20 cellular contexts compared by ENCODE assay signal in the genomic region with DNA sequence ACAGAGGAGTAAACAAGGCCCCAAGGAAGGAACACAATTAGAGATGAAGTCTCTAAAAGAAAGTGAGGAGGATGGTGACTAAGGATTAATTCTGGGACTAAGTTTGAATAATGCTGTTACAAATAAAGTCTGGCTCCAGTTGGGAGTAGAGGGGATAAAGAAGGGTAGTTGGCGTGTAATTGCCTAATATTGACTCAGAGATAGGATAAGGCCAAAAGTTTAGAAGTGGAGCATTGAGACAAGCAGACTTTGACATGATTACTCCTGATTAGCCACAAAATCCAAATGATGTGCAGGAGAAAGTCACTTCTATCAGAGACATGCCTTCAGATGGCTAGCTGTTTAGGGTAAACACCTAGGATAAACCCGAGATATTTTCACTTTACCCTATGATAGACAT.
A peak's percentile ranks its signal among the peaks of the same experiment; 100 is the strongest.
DNase-seq lines count a peak whose midpoint lies in the region; ATAC-seq, FAIRE-seq and TF ChIP-seq lines count a peak whose summit lies in the region.
"Had no signal": no experiment of that assay in that cellular context is flagged by ENCODE, and none has a peak within 500 bp of the region (broad histone marks: within the 10 kb centered on the region; RNA-seq: fewer than 3 reads in every experiment).

No MANE protein-coding gene starts in this region.

- no peaks in the 10 kb centered on the region for H3K4me1 ChIP-seq in GM23338 (ENCODE audit: insufficient read depth)
- no peaks in the 10 kb centered on the region for H3K4me1 ChIP-seq in RWPE2 (ENCODE audit: insufficient read depth, poor library complexity, severe bottlenecking)
- H3K4me1 ChIP-seq in keratinocyte (ENCODE audit: control insufficient read depth, extremely low read depth, insufficient read depth, low read length) = peaks cover 11% of the 10 kb centered on the region
- no peaks in the 10 kb centered on the region for H3K4me1 ChIP-seq in neural progenitor cell
- H3K4me1 ChIP-seq in GM23248 (ENCODE audit: insufficient read depth) = no peaks in the 10 kb centered on the region
- H3K4me1 ChIP-seq: BE2C had no signal

- TF ChIP-seq CTCF in GM23338 (conservative IDR thresholded peaks at IDR 0.05; ENCODE audit: low read depth in 2 of 2) (no peak), RWPE2 (IDR thresholded peaks at IDR 0.05; ENCODE audit: poor library complexity, severe bottlenecking) (no peak), keratinocyte (optimal IDR thresholded peaks at IDR 0.05 in 1 of 3, IDR thresholded peaks at IDR 0.05 in 1 of 3, conservative IDR thresholded peaks at IDR 0.05 in 1 of 3; ENCODE audit: extremely low read depth in 1 of 3, insufficient read depth in 2 of 3, low read length in 3 of 3) (no peak), neural progenitor cell (IDR thresholded peaks at IDR 0.05) (no peak)

- intact Hi-C loops in sciatic nerve (cut with DNase I) = no loop called here

- H3K4me3 ChIP-seq in GM23338 (no peak overlapping the region), RWPE2 (ENCODE audit: severe bottlenecking) (no peak overlapping the region), keratinocyte (ENCODE audit: control insufficient read depth in 2 of 3, extremely low read depth in 1 of 3, insufficient read depth in 2 of 3, low read depth in 1 of 3, low read length in 3 of 3) (no peak overlapping the region), neural progenitor cell (no peak overlapping the region), GM23248 (no peak overlapping the region)

- no peaks in the 10 kb centered on the region for H3K9me1 ChIP-seq in keratinocyte (ENCODE audit: control insufficient read depth, extremely low read depth, insufficient read depth, low read length)

- no peaks in the 10 kb centered on the region for H3K4me1 Mint-ChIP-seq in GM23338
- H3K4me1 Mint-ChIP-seq in neural progenitor cell = no peaks in the 10 kb centered on the region
- H3K4me1 Mint-ChIP-seq: H9, IgD-negative memory B cell had no signal

- H3K36me3 Mint-ChIP-seq in GM23338 (ENCODE audit: low read depth) (peaks cover 4% of the 10 kb centered on the region), neural progenitor cell (no peaks in the 10 kb centered on the region)

- H3K27ac ChIP-seq in GM23338 (ENCODE audit: low read depth) = no peak overlapping the region
- peak overlapping the region; percentile 37 for H3K27ac ChIP-seq in RWPE2 (ENCODE audit: poor library complexity, severe bottlenecking)
- H3K27ac ChIP-seq in keratinocyte (ENCODE audit: control insufficient read depth, insufficient read depth, low read length) = peak overlapping the region; percentile 33
- H3K27ac ChIP-seq in neural progenitor cell = no peak overlapping the region
- no peak overlapping the region for H3K27ac ChIP-seq in GM23248

- H3K79me2 ChIP-seq in GM23338 (replicated peaks; ENCODE audit: insufficient read depth) (no peaks in the 10 kb centered on the region), keratinocyte (ENCODE audit: control insufficient read depth, insufficient read depth, low read length) (no peaks in the 10 kb centered on the region), neural progenitor cell (ENCODE audit: low read depth) (no peaks in the 10 kb centered on the region), GM23248 (ENCODE audit: insufficient read depth) (no peaks in the 10 kb centered on the region)

- H3K27ac Mint-ChIP-seq in GM23338 = no peak overlapping the region
- no peak overlapping the region for H3K27ac Mint-ChIP-seq in neural progenitor cell
- H3K27ac Mint-ChIP-seq: CD4-positive, alpha-beta T cell; IgD-negative memory B cell had no signal

- H3K9me3 ChIP-seq in RWPE2 (ENCODE audit: severe bottlenecking) (no peaks in the 10 kb centered on the region), keratinocyte (ENCODE audit: control insufficient read depth, low read depth, low read length) (no peaks in the 10 kb centered on the region), neural progenitor cell (ENCODE audit: low read depth) (peaks cover 4% of the 10 kb centered on the region), GM23248 (ENCODE audit: low read depth) (no peaks in the 10 kb centered on the region)
- H3K9me3 ChIP-seq: BE2C had no signal

- H3F3A ChIP-seq in GM23338 (replicated peaks; ENCODE audit: low read depth) (no peaks in the 10 kb centered on the region), neural progenitor cell (ENCODE audit: low read depth) (no peaks in the 10 kb centered on the region), GM23248 (ENCODE audit: insufficient read depth) (no peaks in the 10 kb centered on the region)

- H4K20me1 ChIP-seq in GM23338 (replicated peaks; ENCODE audit: insufficient read depth) = no peaks in the 10 kb centered on the region
- H4K20me1 ChIP-seq in keratinocyte (ENCODE audit: control insufficient read depth, extremely low read depth, insufficient read depth, low read length) = no peaks in the 10 kb centered on the region
- no peaks in the 10 kb centered on the region for H4K20me1 ChIP-seq in neural progenitor cell (ENCODE audit: low read depth)
- H4K20me1 ChIP-seq in GM23248 (ENCODE audit: insufficient read depth) = no peaks in the 10 kb centered on the region

- H3K9me3 Mint-ChIP-seq in GM23338 (peaks cover 7% of the 10 kb centered on the region), neural progenitor cell (peaks cover 10% of the 10 kb centered on the region)

- H3K27me3 Mint-ChIP-seq in GM23338 (ENCODE audit: insufficient read depth, low read depth, poor library complexity) (peaks cover 4% of the 10 kb centered on the region), neural progenitor cell (ENCODE audit: insufficient read depth, low read depth) (peaks cover 2% of the 10 kb centered on the region)
- H3K27me3 Mint-ChIP-seq: CD4-positive, alpha-beta T cell; IgD-negative memory B cell had no signal

- peak; percentile 17 for FAIRE-seq in keratinocyte (lab: Jason Lieb, UNC)
- FAIRE-seq: A204.1, H1, HTR-8/SVneo had no signal

- dilution Hi-C loops in keratinocyte (cut with MboI; ENCODE audit: extremely low pct_ligation_motif_present, low sequenced_read_pairs) = no loop called here

- ATAC-seq in GM23338 (no peak), RWPE2 (ENCODE audit: low read depth) (no peak), sciatic nerve (no peak)

- H3K4me3 Mint-ChIP-seq in GM23338 (no peak overlapping the region), neural progenitor cell (no peak overlapping the region)
- H3K4me3 Mint-ChIP-seq: CD4-positive, alpha-beta T cell; H9; IgD-negative memory B cell had no signal

- 96 to 100% methylated on average over 2 of the region's 2 CpGs for WGBS in GM23248 (ENCODE audit: low coverage in 1 of 2, low lambda C conversion rate in 2 of 2, missing lambda C conversion rate in 2 of 2), 2 experiments

- 0 out of 2 replicates have a peak overlapping the region, but pooled peaks have one; percentile 48 for H2AFZ ChIP-seq in GM23338
- peak overlapping the region; percentile 63 for H2AFZ ChIP-seq in keratinocyte (ENCODE audit: control insufficient read depth, low read length)
- peak overlapping the region; percentile 19 for H2AFZ ChIP-seq in neural progenitor cell (replicated peaks)
- H2AFZ ChIP-seq in GM23248 = no peak overlapping the region

- in situ Hi-C loops in GM23248 (cut with MboI) = no loop called here

- no peak overlapping the region for H3K4me2 ChIP-seq in GM23338
- no peak overlapping the region for H3K4me2 ChIP-seq in keratinocyte (ENCODE audit: control insufficient read depth, extremely low read depth, insufficient read depth, low read depth, low read length)
- no peak overlapping the region for H3K4me2 ChIP-seq in neural progenitor cell
- H3K4me2 ChIP-seq in GM23248 (ENCODE audit: unreplicated experiment) = no peak overlapping the region

- H3K9ac ChIP-seq in keratinocyte (ENCODE audit: control insufficient read depth, extremely low read depth, insufficient read depth, low read length) = no peak overlapping the region
- H3K9ac ChIP-seq in neural progenitor cell = no peak overlapping the region
- H3K9ac ChIP-seq in GM23248 = no peak overlapping the region

- DNase-seq in GM23338 (ENCODE audit: low spot score) (no peak), RWPE2 (ENCODE audit: low spot score) (no peak), keratinocyte (ENCODE audit: low read depth, low spot score) (no peak), neural progenitor cell (ENCODE audit: low spot score) (no peak), NCI-H446 (lab: John Stamatoyannopoulos, UW) (no peak), GM23248 (no peak), sciatic nerve (ENCODE audit: low spot score) (no peak)
- DNase-seq: ACHN; BE2C; C1 segment of cervical spinal cord; Caco-2; CD4-positive, alpha-beta T cell; DMS153; DMS79 treated with DMSO at 0.1 percent for 48 hours; GF-D8; H9 had no signal

- H3K36me3 ChIP-seq in GM23338 (ENCODE audit: insufficient read depth) = no peaks in the 10 kb centered on the region
- H3K36me3 ChIP-seq in RWPE2 (ENCODE audit: low read depth) = no peaks in the 10 kb centered on the region
- no peaks in the 10 kb centered on the region for H3K36me3 ChIP-seq in keratinocyte (ENCODE audit: control insufficient read depth in 2 of 2, extremely low read depth in 1 of 2, insufficient read depth in 2 of 2, low read length in 2 of 2)
- H3K36me3 ChIP-seq in neural progenitor cell = no peaks in the 10 kb centered on the region
- no peaks in the 10 kb centered on the region for H3K36me3 ChIP-seq in GM23248 (ENCODE audit: low read depth)
- H3K36me3 ChIP-seq: BE2C had no signal

- H3K9me2 ChIP-seq in GM23338 (ENCODE audit: insufficient read depth) (peaks cover 8% of the 10 kb centered on the region; the same call in 1 of the 2 replicates), GM23248 (ENCODE audit: insufficient read depth) (no peaks in the 10 kb centered on the region)

- H3K27me3 ChIP-seq in GM23338 (ENCODE audit: insufficient read depth) (no peaks in the 10 kb centered on the region), RWPE2 (ENCODE audit: insufficient read depth, poor library complexity, severe bottlenecking) (no peaks in the 10 kb centered on the region), keratinocyte (ENCODE audit: control insufficient read depth, extremely low read depth, insufficient read depth, low read length) (no peaks in the 10 kb centered on the region), neural progenitor cell (no peaks in the 10 kb centered on the region), GM23248 (replicated peaks; ENCODE audit: insufficient read depth) (no peaks in the 10 kb centered on the region)
- H3K27me3 ChIP-seq: BE2C had no signal

TF ChIP-seq in GM23338, 12 proteins besides CTCF, POLR2A, EP300 and RAD21:
- TF ChIP-seq EZH2 (IDR thresholded peaks at IDR 0.05; ENCODE audit: low read depth, unreplicated experiment) (no peak), NANOG (IDR thresholded peaks at IDR 0.05; ENCODE audit: borderline replicate concordance) (no peak)
TF ChIP-seq in GM23338: peak in this region for 0.

Comparison
In these comparisons a context has a peak if more than half of its experiments do, and no peak if none do; other contexts are left out.
1. H3K27ac ChIP-seq: peak in RWPE2 (single experiment) and keratinocyte (single experiment); none in GM23338 (single experiment), neural progenitor cell (single experiment) and GM23248 (single experiment).